11 cellular contexts compared by ENCODE assay signal in genomic region chr12:89454080-89454848, GRCh38.
A peak's percentile ranks its signal among the peaks of the same experiment; 100 is the strongest.
DNase-seq lines count a peak whose midpoint lies in the region; ATAC-seq, FAIRE-seq and TF ChIP-seq lines count a peak whose summit lies in the region.
"Had no signal": no experiment of that assay in that cellular context is flagged by ENCODE, and none has a peak within 500 bp of the region (broad histone marks: within the 10 kb centered on the region; RNA-seq: fewer than 3 reads in every experiment).

No MANE protein-coding gene starts in this region.

- H4K20me1 ChIP-seq in HepG2 (ENCODE audit: insufficient read depth, low read length): no peaks in the 10 kb centered on the region

- H3K4me3 ChIP-seq in choroid plexus epithelial cell (ENCODE audit: low read depth, low read length): no peak overlapping the region
- H3K4me3 ChIP-seq in HepG2 (replicated peaks in 1 of 3; ENCODE audit: insufficient read depth in 1 of 3, low read depth in 2 of 3, low read length in 3 of 3): no peak overlapping the region
- peak overlapping the region in 3 of 5 donors; percentile 34 to 38 (median 35) for H3K4me3 ChIP-seq in subcutaneous abdominal adipose tissue (ENCODE audit: low read depth in 1 of 5, low read length in 5 of 5)
- H3K4me3 ChIP-seq: adrenal gland had no signal

- FAIRE-seq in HepG2 (lab: Jason Lieb, UNC): no peak

- in situ Hi-C loops in HepG2 (cut with HindIII; ENCODE audit: extremely low pct_ligation_motif_present, low pct_unique_long_range_greater_than_20kb): no loop called here

- no peak overlapping the region for H3K4me3 Mint-ChIP-seq in HFFc6

- H3K9ac ChIP-seq in HepG2 (ENCODE audit: insufficient read depth, low read depth, low read length): no peak overlapping the region
- H3K9ac ChIP-seq in subcutaneous abdominal adipose tissue (ENCODE audit: low read length in 5 of 5): peak overlapping the region in 3 of 5 donors; percentile 3 to 14 (median 11)

- no peak for DNase-seq in HFFc6
- DNase-seq in choroid plexus epithelial cell (ENCODE audit: low read depth): peak; percentile 41
- no peak for DNase-seq in HepG2 (ENCODE audit: low spot score)
- no peak for DNase-seq in stimulated activated CD4-positive, alpha-beta T cell treated with anti-CD3 and anti-CD28 coated beads, Interleukin-2, amount 100 ng/mL, for 24 hours
- no peak for DNase-seq in DMS 273 (lab: John Stamatoyannopoulos, UW; ENCODE audit: unreplicated experiment)
- no peak for DNase-seq in inferior parietal cortex (ENCODE audit: extremely low spot score)
- DNase-seq: activated CD4-positive, alpha-beta T cell treated with anti-CD3 and anti-CD28 coated beads for 4 hours; NCI-H1417 treated with DMSO at 0.1 percent for 48 hours; PC-3 had no signal

- H3K9me3 Mint-ChIP-seq in HFFc6: no peaks in the 10 kb centered on the region

- H3K36me3 ChIP-seq in HepG2 (replicated peaks in 1 of 2; ENCODE audit: control insufficient read depth in 1 of 2, insufficient read depth in 2 of 2, low read length in 2 of 2) (no peaks in the 10 kb centered on the region; a peak in 1 of 5 replicates), subcutaneous abdominal adipose tissue (ENCODE audit: control insufficient read depth in 5 of 5, insufficient read depth in 5 of 5, low read length in 5 of 5) (no peaks in the 10 kb centered on the region)
- H3K36me3 ChIP-seq: adrenal gland had no signal

- no peaks in the 10 kb centered on the region; the same call in none of the 2 replicates for H3K36me3 Mint-ChIP-seq in HFFc6 (ENCODE audit: low read depth)

- peaks cover 61% of the 10 kb centered on the region for H3K4me1 Mint-ChIP-seq in HFFc6 (ENCODE audit: low read depth)

- peak overlapping the region; percentile 89 for H3K27ac Mint-ChIP-seq in HFFc6

- no peak overlapping the region for H2AFZ ChIP-seq in HepG2 (ENCODE audit: low read length)

- no peak for TF ChIP-seq POLR2A in HepG2 (IDR thresholded peaks at IDR 0.05; ENCODE audit: insufficient read depth in 1 of 2, low read depth in 2 of 2, low read length in 2 of 2)

- H3K27me3 Mint-ChIP-seq in HFFc6 (ENCODE audit: insufficient read depth): no peaks in the 10 kb centered on the region

- no peak for TF ChIP-seq RAD21 in HepG2 (CRISPR knock-in tag; IDR thresholded peaks at IDR 0.05)

- POLR2A ChIA-PET in HepG2 (lab: Yijun Ruan, JAX): no interaction called here

- H3K27ac ChIP-seq in HepG2 (ENCODE audit: extremely low read length, insufficient read depth, low read length) (peak overlapping the region; percentile 31), subcutaneous abdominal adipose tissue (ENCODE audit: low read depth, low read length) (peak overlapping the region; percentile 80)

- H3K79me2 ChIP-seq in HepG2 (ENCODE audit: insufficient read depth, low read length): no peaks in the 10 kb centered on the region

- intact Hi-C loops in HepG2 (cut with micrococcal nuclease; ENCODE audit: unreplicated experiment): no loop called here

- no TSS peak for BruUV-seq in HepG2 (replicated peaks; lab: Mats Ljungman, UMichigan)

- peaks cover 23% of the 10 kb centered on the region for H3K4me1 ChIP-seq in HepG2 (ENCODE audit: insufficient read depth, low read length)
- peaks cover 5 to 32% (median 30%) of the 10 kb centered on the region in 5 donors for H3K4me1 ChIP-seq in subcutaneous abdominal adipose tissue (ENCODE audit: control insufficient read depth in 5 of 5, insufficient read depth in 5 of 5, low read length in 5 of 5)

- CTCF ChIA-PET in HepG2 (lab: Yijun Ruan, JAX; ENCODE audit: low intra/inter-chr PET ratio, low total read pairs): no interaction called here

- ATAC-seq in HepG2: no peak
- ATAC-seq: PC-3 had no signal

- TF ChIP-seq CTCF in HFFc6 (IDR thresholded peaks at IDR 0.05) (no peak), choroid plexus epithelial cell (conservative IDR thresholded peaks at IDR 0.05; ENCODE audit: low read depth, low read length) (no peak), HepG2 (CRISPR knock-in tag; IDR thresholded peaks at IDR 0.05) (no peak)

- H3K9me3 ChIP-seq in HepG2 (ENCODE audit: low read length) (no peaks in the 10 kb centered on the region), subcutaneous abdominal adipose tissue (ENCODE audit: control insufficient read depth in 5 of 5, low read length in 5 of 5) (no peaks in the 10 kb centered on the region)
- H3K9me3 ChIP-seq: adrenal gland had no signal

- TF ChIP-seq EP300 in HepG2 (IDR thresholded peaks at IDR 0.05; ENCODE audit: low read depth in 2 of 2, low read length in 2 of 2) (no peak), HepG2 (CRISPR knock-in tag; IDR thresholded peaks at IDR 0.05; ENCODE audit: borderline replicate concordance) (no peak)

- WGBS in HepG2 (ENCODE audit: low lambda C conversion rate): 97% methylated on average over 7 of the region's 7 CpGs

- no peak overlapping the region for H3K4me2 ChIP-seq in HepG2 (ENCODE audit: low read depth, low read length)

- H3K27me3 ChIP-seq in HepG2 (ENCODE audit: control insufficient read depth in 1 of 2, insufficient read depth in 2 of 2, low read length in 2 of 2): no peaks in the 10 kb centered on the region
- H3K27me3 ChIP-seq in subcutaneous abdominal adipose tissue (ENCODE audit: control insufficient read depth in 5 of 5, insufficient read depth in 4 of 5, low read length in 5 of 5): no peaks in the 10 kb centered on the region
- H3K27me3 ChIP-seq: adrenal gland had no signal

TF ChIP-seq in HepG2, 621 proteins besides CTCF, POLR2A, EP300 and RAD21:
- no peak for TF ChIP-seq GPBP1L1 (CRISPR knock-in tag; IDR thresholded peaks at IDR 0.05)
- TF ChIP-seq BRCA1 (CRISPR knock-in tag; IDR thresholded peaks at IDR 0.05): no peak
- TF ChIP-seq SMAD3 (CRISPR knock-in tag; IDR thresholded peaks at IDR 0.05): no peak
- TF ChIP-seq HOXA5 (CRISPR knock-in tag; IDR thresholded peaks at IDR 0.05): no peak
- no peak for TF ChIP-seq ZNF552 (CRISPR knock-in tag; IDR thresholded peaks at IDR 0.05; ENCODE audit: borderline replicate concordance)
- TF ChIP-seq BORCS8-MEF2B (CRISPR knock-in tag; IDR thresholded peaks at IDR 0.05): no peak
- TF ChIP-seq MXD1 (CRISPR knock-in tag; IDR thresholded peaks at IDR 0.05): no peak
- TF ChIP-seq REXO4 (CRISPR knock-in tag; IDR thresholded peaks at IDR 0.05; ENCODE audit: borderline replicate concordance): no peak
- TF ChIP-seq AHR (CRISPR knock-in tag; IDR thresholded peaks at IDR 0.05): no peak
- TF ChIP-seq ZNF296 (CRISPR knock-in tag; conservative IDR thresholded peaks at IDR 0.05): no peak
- no peak for TF ChIP-seq HCFC1 (IDR thresholded peaks at IDR 0.05; ENCODE audit: low read depth, low read length)
- TF ChIP-seq ZFP1 (CRISPR knock-in tag; IDR thresholded peaks at IDR 0.05): no peak
- no peak for TF ChIP-seq ZNF260 (CRISPR knock-in tag; IDR thresholded peaks at IDR 0.05; ENCODE audit: borderline replicate concordance, low read depth)
- no peak for TF ChIP-seq SKI (IDR thresholded peaks at IDR 0.05; ENCODE audit: partially characterized antibody)
- no peak for TF ChIP-seq ZNF883 (CRISPR knock-in tag; IDR thresholded peaks at IDR 0.05; ENCODE audit: not compliant biosample characterization)
- TF ChIP-seq SP4 (CRISPR knock-in tag; IDR thresholded peaks at IDR 0.05): no peak
- TF ChIP-seq E2F5 (CRISPR knock-in tag; conservative IDR thresholded peaks at IDR 0.05): no peak
TF ChIP-seq in HepG2: peak in this region for 0.

Comparison
In these comparisons a context has a peak if more than half of its experiments do, and no peak if none do; other contexts are left out.
1. H3K4me3 ChIP-seq: peak in subcutaneous abdominal adipose tissue (3 of 5); none in choroid plexus epithelial cell (single experiment) and HepG2 (0 of 3).